ENCODE assay signal across 20 cellular contexts in genomic region chr3:119815716-119816115, GRCh38. TPM values are rescaled to one million over a fixed set of nuclear protein-coding genes. Genes with fewer than 3 reads are reported as not detected.
DNase-seq lines count a peak whose midpoint lies in the region; ATAC-seq lines count a peak whose summit lies in the region.
"Had no signal": no experiment of that assay in that cellular context is flagged by ENCODE, and none has a peak within 500 bp of the region (broad histone marks: within the 10 kb centered on the region; RNA-seq: fewer than 3 reads in every experiment).

No MANE protein-coding gene starts in this region.

- H3K27ac Mint-ChIP-seq in stimulated activated naive CD8-positive, alpha-beta T cell treated with anti-CD3 and anti-CD28 coated beads, Interleukin-15, amount 100 ng/mL, for 72 hours = no peak overlapping the region
- H3K27ac Mint-ChIP-seq: CD4-positive, alpha-beta memory T cell; HFFc6 had no signal

- no peak overlapping the region for H2BK15ac ChIP-seq in mesenchymal stem cell (ENCODE audit: low read depth, poor library complexity, severe bottlenecking)

- H3K4me3 Mint-ChIP-seq in stimulated activated naive CD8-positive, alpha-beta T cell treated with anti-CD3 and anti-CD28 coated beads, Interleukin-15, amount 100 ng/mL, for 72 hours = no peak overlapping the region
- H3K4me3 Mint-ChIP-seq: CD4-positive, alpha-beta memory T cell; HFFc6 had no signal

- no peak overlapping the region for H4K8ac ChIP-seq in mesenchymal stem cell (ENCODE audit: low read length)

- peak overlapping the region; percentile 35 for H4K91ac ChIP-seq in mesenchymal stem cell (ENCODE audit: low read length)

- H3K4ac ChIP-seq in mesenchymal stem cell (ENCODE audit: low read depth in 1 of 2, low read length in 2 of 2) = no peak overlapping the region

- no peaks in the 10 kb centered on the region for H3K79me1 ChIP-seq in mesenchymal stem cell (replicated peaks; ENCODE audit: low read length, poor library complexity, severe bottlenecking)

- H3K4me2 ChIP-seq in mesenchymal stem cell (ENCODE audit: low read length, poor library complexity, severe bottlenecking) = no peak overlapping the region

- no peak overlapping the region for H3K14ac ChIP-seq in mesenchymal stem cell (ENCODE audit: low read length in 2 of 2)

- H2AK5ac ChIP-seq in mesenchymal stem cell (ENCODE audit: low read length, severe bottlenecking) = no peak overlapping the region

- H2BK5ac ChIP-seq in mesenchymal stem cell (ENCODE audit: low read depth, low read length, poor library complexity, severe bottlenecking) = no peak overlapping the region

- no peak overlapping the region for H3K27ac ChIP-seq in mesenchymal stem cell (ENCODE audit: low read length, poor library complexity, severe bottlenecking)

- WGBS in mesenchymal stem cell = 89% methylated on average over 6 of the region's 8 CpGs

- no peak overlapping the region for H3K23ac ChIP-seq in mesenchymal stem cell (ENCODE audit: low read length in 2 of 2)

- H3K27me3 Mint-ChIP-seq in stimulated activated naive CD8-positive, alpha-beta T cell treated with anti-CD3 and anti-CD28 coated beads, Interleukin-15, amount 100 ng/mL, for 72 hours = peaks cover 6% of the 10 kb centered on the region

- H2BK120ac ChIP-seq in mesenchymal stem cell (ENCODE audit: low read depth, low read length) = no peak overlapping the region

- ATAC-seq in stimulated activated naive CD8-positive, alpha-beta T cell treated with anti-CD3 and anti-CD28 coated beads, Interleukin-15, amount 100 ng/mL, for 72 hours = peak; percentile 5
- no peak for ATAC-seq in stimulated activated naive CD8-positive, alpha-beta T cell treated with anti-CD3 and anti-CD28 coated beads, Interleukin-15, Interleukin-2, amounts not matched to agents 100 U/mL and 50 U/mL, for 24 hours
- ATAC-seq in sciatic nerve = peak; percentile 26
- no peak for ATAC-seq in GM21619 (IDR thresholded peaks at IDR 0.05; ENCODE audit: unreplicated experiment)
- no peak for ATAC-seq in HG02885 (IDR thresholded peaks at IDR 0.05; ENCODE audit: poor library complexity, unreplicated experiment)

- H3K4me3 ChIP-seq in mesenchymal stem cell (ENCODE audit: insufficient read depth in 1 of 2, low read depth in 1 of 2, low read length in 2 of 2) = no peak overlapping the region
- H3K4me3 ChIP-seq: HAP-1 had no signal

- no peak overlapping the region for H3K18ac ChIP-seq in mesenchymal stem cell (ENCODE audit: low read depth in 1 of 2, low read length in 2 of 2)

- no peak overlapping the region for H3K9ac ChIP-seq in mesenchymal stem cell (ENCODE audit: low read length)

- no peak overlapping the region for H2BK12ac ChIP-seq in mesenchymal stem cell (ENCODE audit: low read length in 2 of 2)

- peaks cover 7 to 56% of the 10 kb centered on the region in 2 experiments for H3K27me3 ChIP-seq in mesenchymal stem cell (ENCODE audit: control insufficient read depth in 1 of 2, insufficient read depth in 1 of 2, low read length in 2 of 2)

- H3K9me3 Mint-ChIP-seq in stimulated activated naive CD8-positive, alpha-beta T cell treated with anti-CD3 and anti-CD28 coated beads, Interleukin-15, amount 100 ng/mL, for 72 hours = no peaks in the 10 kb centered on the region
- H3K9me3 Mint-ChIP-seq: CD4-positive, alpha-beta memory T cell; HFFc6 had no signal

- no peak for DNase-seq in stimulated activated naive CD8-positive, alpha-beta T cell treated with anti-CD3 and anti-CD28 coated beads, Interleukin-15, amount 100 ng/mL, for 72 hours
- no peak for DNase-seq in stimulated activated naive CD8-positive, alpha-beta T cell treated with anti-CD3 and anti-CD28 coated beads, Interleukin-15, Interleukin-2, amounts not matched to agents 100 U/mL and 50 U/mL, for 24 hours
- DNase-seq in mesenchymal stem cell (no peak), sciatic nerve (ENCODE audit: low spot score) (no peak)
- DNase-seq: C1 segment of cervical spinal cord; Calu3; CD4-positive, alpha-beta memory T cell; COR-L47; DMS53; DMS79 treated with DMSO at 0.1 percent for 48 hours; GF-D8; GOT3; HFFc6 had no signal

- no peak overlapping the region for H2AFZ ChIP-seq in mesenchymal stem cell (ENCODE audit: low read depth, low read length)

- H3K36me3 ChIP-seq in mesenchymal stem cell (ENCODE audit: control insufficient read depth in 1 of 2, insufficient read depth in 2 of 2, low read depth in 1 of 2, low read length in 2 of 2) = no peaks in the 10 kb centered on the region
- H3K36me3 ChIP-seq: HAP-1 had no signal

- H3K9me3 ChIP-seq in mesenchymal stem cell (ENCODE audit: control insufficient read depth, low read length) = no peaks in the 10 kb centered on the region
- H3K9me3 ChIP-seq: HAP-1 had no signal

- H3K4me1 ChIP-seq in mesenchymal stem cell (ENCODE audit: control insufficient read depth, insufficient read depth, low read depth, low read length) = no peaks in the 10 kb centered on the region
- H3K4me1 ChIP-seq: HAP-1 had no signal

- H3K4me1 Mint-ChIP-seq in stimulated activated naive CD8-positive, alpha-beta T cell treated with anti-CD3 and anti-CD28 coated beads, Interleukin-15, amount 100 ng/mL, for 72 hours = peaks cover 3% of the 10 kb centered on the region

- intact Hi-C loops in sciatic nerve (cut with DNase I) = no loop called here

RNA-seq across cellular contexts. Expression of gene NR1I2, which starts 33.8 kb away (rescaled TPM):
- polyA plus RNA-seq in mesenchymal stem cell (2013, experiment 1 of 2) = not detected
- polyA plus RNA-seq in mesenchymal stem cell (2013, experiment 2 of 2) = not detected
- not detected for total RNA-seq in sciatic nerve
- total RNA-seq: A172, A673, G401, HFFc6 had no signal
- polyA plus RNA-seq: BJ had no signal

Comparison
In these comparisons a context has a peak if more than half of its experiments do, and no peak if none do; other contexts are left out.
1. ATAC-seq: peak in stimulated activated naive CD8-positive, alpha-beta T cell treated with anti-CD3 and anti-CD28 coated beads, Interleukin-15, amount 100 ng/mL, for 72 hours (single experiment) and sciatic nerve (single experiment); none in stimulated activated naive CD8-positive, alpha-beta T cell treated with anti-CD3 and anti-CD28 coated beads, Interleukin-15, Interleukin-2, amounts not matched to agents 100 U/mL and 50 U/mL, for 24 hours (single experiment), GM21619 (single experiment) and HG02885 (single experiment).